In the genomic region with DNA sequence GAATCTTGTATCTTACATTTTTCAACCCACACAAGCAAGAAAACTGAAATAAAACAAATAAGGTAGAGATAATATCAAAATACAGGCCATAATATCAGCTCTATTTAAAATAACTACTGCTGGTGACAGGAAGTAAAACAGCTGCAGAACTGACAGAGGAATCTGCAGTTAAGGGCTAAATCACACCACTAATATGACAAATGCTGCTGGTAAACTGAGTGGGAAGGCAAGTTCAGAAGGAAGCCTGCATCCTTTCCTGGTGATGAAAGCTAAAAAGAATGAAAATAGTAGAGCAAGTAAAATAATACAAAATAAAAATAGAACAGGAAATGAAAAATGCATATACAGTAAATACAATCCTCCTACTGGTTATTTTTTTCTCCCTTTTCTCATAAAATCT, we compare ENCODE assay signal across 23 cellular contexts.
"Had no signal": no experiment of that assay in that cellular context is flagged by ENCODE, and none has a peak within 500 bp of the region (broad histone marks: within the 10 kb centered on the region; RNA-seq: fewer than 3 reads in every experiment).

No MANE protein-coding gene starts in this region.

- H3K36me3 Mint-ChIP-seq: activated CD4-positive, alpha-beta memory T cell treated with anti-CD3 and anti-CD28 coated beads for 36 hours; activated CD8-positive, alpha-beta memory T cell treated with anti-CD3 and anti-CD28 coated beads, Interleukin-2, amount 10 ng/mL, durations not matched to agents 7 days and 5 days; activated naive CD8-positive, alpha-beta T cell; naive B cell; stimulated activated naive B cell treated with anti-CD40 and anti-IgM and Interleukin-4, amounts not matched to agents 10 μg/mL and 1 μg/mL and 100 μg/mL, for 72 hours had no signal

- H3K4me3 Mint-ChIP-seq: activated B cell treated with CpG ODN at 0.5 μM for 24 hours; activated CD4-positive, alpha-beta memory T cell treated with anti-CD3 and anti-CD28 coated beads for 36 hours; activated CD8-positive, alpha-beta memory T cell treated with anti-CD3 and anti-CD28 coated beads, Interleukin-2, amount 10 ng/mL, durations not matched to agents 7 days and 5 days; activated naive CD8-positive, alpha-beta T cell; dendritic cell treated with granulocyte-macrophage colony-stimulating factor and Interleukin-4, amounts not matched to agents 40 ng/mL and 50 ng/mL, for 4 days; naive B cell; stimulated activated naive B cell treated with anti-CD40 and anti-IgM and Interleukin-4, amounts not matched to agents 10 μg/mL and 1 μg/mL and 100 μg/mL, for 72 hours had no signal

- H2AFZ ChIP-seq: parathyroid adenoma had no signal

- H3K4me1 Mint-ChIP-seq: activated B cell treated with CpG ODN at 0.5 μM for 24 hours; activated CD8-positive, alpha-beta memory T cell treated with anti-CD3 and anti-CD28 coated beads, Interleukin-2, amount 10 ng/mL, durations not matched to agents 7 days and 5 days; naive B cell; stimulated activated naive B cell treated with anti-CD40 and anti-IgM and Interleukin-4, amounts not matched to agents 10 μg/mL and 1 μg/mL and 100 μg/mL, for 72 hours had no signal

- H3K4me1 ChIP-seq: esophagus muscularis mucosa, parathyroid adenoma, spleen, upper lobe of right lung had no signal

- H3K36me3 ChIP-seq: esophagus muscularis mucosa, neutrophil, spleen, upper lobe of right lung had no signal

- H3K27me3 ChIP-seq: esophagus muscularis mucosa, neutrophil, spleen, upper lobe of right lung had no signal

- H3K9me3 ChIP-seq: esophagus muscularis mucosa, neutrophil, spleen, upper lobe of right lung had no signal

- H3K27me3 Mint-ChIP-seq: activated B cell treated with CpG ODN at 0.5 μM for 24 hours; activated CD4-positive, alpha-beta memory T cell treated with anti-CD3 and anti-CD28 coated beads for 36 hours; activated CD8-positive, alpha-beta memory T cell treated with anti-CD3 and anti-CD28 coated beads, Interleukin-2, amount 10 ng/mL, durations not matched to agents 7 days and 5 days; activated naive CD8-positive, alpha-beta T cell; dendritic cell treated with granulocyte-macrophage colony-stimulating factor and Interleukin-4, amounts not matched to agents 40 ng/mL and 50 ng/mL, for 4 days; naive B cell; stimulated activated naive B cell treated with anti-CD40 and anti-IgM and Interleukin-4, amounts not matched to agents 10 μg/mL and 1 μg/mL and 100 μg/mL, for 72 hours had no signal

- H3K27ac Mint-ChIP-seq: activated B cell treated with CpG ODN at 0.5 μM for 24 hours; activated CD4-positive, alpha-beta memory T cell treated with anti-CD3 and anti-CD28 coated beads for 36 hours; activated CD8-positive, alpha-beta memory T cell treated with anti-CD3 and anti-CD28 coated beads, Interleukin-2, amount 10 ng/mL, durations not matched to agents 7 days and 5 days; activated naive CD8-positive, alpha-beta T cell; dendritic cell treated with granulocyte-macrophage colony-stimulating factor and Interleukin-4, amounts not matched to agents 40 ng/mL and 50 ng/mL, for 4 days; naive B cell; stimulated activated naive B cell treated with anti-CD40 and anti-IgM and Interleukin-4, amounts not matched to agents 10 μg/mL and 1 μg/mL and 100 μg/mL, for 72 hours had no signal

- H3K9me3 Mint-ChIP-seq: activated B cell treated with CpG ODN at 0.5 μM for 24 hours; dendritic cell treated with granulocyte-macrophage colony-stimulating factor and Interleukin-4, amounts not matched to agents 40 ng/mL and 50 ng/mL, for 4 days had no signal

- FAIRE-seq: bronchial epithelial cell, endothelial cell of umbilical vein, TTC549 had no signal

- H3K27ac ChIP-seq: esophagus muscularis mucosa, neutrophil, parathyroid adenoma, spleen, upper lobe of right lung had no signal

- H3K9ac ChIP-seq: parathyroid adenoma had no signal

- H3K4me3 ChIP-seq: esophagus muscularis mucosa, lung, spleen, upper lobe of right lung had no signal

- DNase-seq: activated B cell treated with CpG ODN at 0.5 μM for 24 hours; activated CD4-positive, alpha-beta memory T cell treated with anti-CD3 and anti-CD28 coated beads for 36 hours; activated CD4-positive, alpha-beta T cell treated with anti-CD3 and anti-CD28 coated beads for 4 hours; activated CD8-positive, alpha-beta memory T cell treated with anti-CD3 and anti-CD28 coated beads, Interleukin-2, amount 10 ng/mL, durations not matched to agents 7 days and 5 days; effector CD8-positive, alpha-beta T cell; hypothalamus; islet precursor cell; left colon; midbrain; naive B cell; spleen; stimulated activated naive B cell treated with anti-CD40 and anti-IgM and Interleukin-4, amounts not matched to agents 10 μg/mL and 1 μg/mL and 100 μg/mL, for 72 hours; T-helper 2 cell; upper lobe of right lung had no signal

- H3K79me2 ChIP-seq: parathyroid adenoma had no signal
